22 cellular contexts compared by ENCODE assay signal in genomic region chr13:90933097-90933826, GRCh38.
A peak's percentile ranks its signal among the peaks of the same experiment; 100 is the strongest.
DNase-seq lines count a peak whose midpoint lies in the region; TF ChIP-seq lines count a peak whose summit lies in the region.
"Had no signal": no experiment of that assay in that cellular context is flagged by ENCODE, and none has a peak within 500 bp of the region (broad histone marks: within the 10 kb centered on the region; RNA-seq: fewer than 3 reads in every experiment).

No MANE protein-coding gene starts in this region.

- H3K36me3 ChIP-seq in MM.1S (replicated peaks; ENCODE audit: insufficient read depth, low read length), result no peaks in the 10 kb centered on the region
- H3K36me3 ChIP-seq: MG63 had no signal

- H3K79me2 ChIP-seq in MM.1S (ENCODE audit: low read length), result no peaks in the 10 kb centered on the region

- no peaks in the 10 kb centered on the region for H3K27me3 ChIP-seq in MM.1S (replicated peaks; ENCODE audit: insufficient read depth, low read length)
- H3K27me3 ChIP-seq: MG63 had no signal

- no peak overlapping the region for H3K4me2 ChIP-seq in MM.1S (ENCODE audit: low read depth, low read length)

- H3F3A ChIP-seq in MM.1S (ENCODE audit: insufficient read depth, low read length), result no peaks in the 10 kb centered on the region

- H4K20me1 ChIP-seq in MM.1S (ENCODE audit: insufficient read depth, low read length), result no peaks in the 10 kb centered on the region

- no peaks in the 10 kb centered on the region for H3K9me3 ChIP-seq in MM.1S (replicated peaks; ENCODE audit: insufficient read depth, low read length)
- H3K9me3 ChIP-seq: MG63 had no signal

- TF ChIP-seq CTCF in MM.1S (IDR thresholded peaks at IDR 0.05; ENCODE audit: low read length), result no peak

- H3K4me1 ChIP-seq in MM.1S (ENCODE audit: low read length), result no peaks in the 10 kb centered on the region

- DNase-seq in DMS53 (lab: John Stamatoyannopoulos, UW), result peak; percentile 6
- DNase-seq in DMS53 treated with DMSO at 0.1 percent for 48 hours (lab: John Stamatoyannopoulos, UW; ENCODE audit: unreplicated experiment), result no peak
- peak; percentile 21 for DNase-seq in RKO (ENCODE audit: low spot score)
- no peak for DNase-seq in epithelial cell of prostate (ENCODE audit: low read depth, low spot score)
- DNase-seq in MM.1S, result no peak
- no peak for DNase-seq in NCI-H1417 (lab: John Stamatoyannopoulos, UW)
- no peak for DNase-seq in NCI-H2196 treated with DMSO at 0.1 percent for 48 hours (lab: John Stamatoyannopoulos, UW; ENCODE audit: unreplicated experiment)
- no peak for DNase-seq in NCI-H2171 (lab: John Stamatoyannopoulos, UW)
- DNase-seq: CD4-positive, alpha-beta T cell; DMS79; H7; HFFc6; IMR-90; Karpas-422; MG63; NCI-H1092 treated with DMSO at 0.1 percent for 48 hours; NCI-H2081; NCI-H2227 treated with DMSO at 0.1 percent for 48 hours; NCI-H524; NCI-H82; T-helper 17 cell had no signal

- H3K9ac ChIP-seq in MM.1S (ENCODE audit: low read length), result no peak overlapping the region

- no peak overlapping the region for H2AFZ ChIP-seq in MM.1S (ENCODE audit: low read length)

- H3K27ac ChIP-seq in epithelial cell of prostate (peak overlapping the region; percentile 50), MM.1S (ENCODE audit: low read length) (no peak overlapping the region)
- H3K27ac ChIP-seq: 22Rv1 had no signal

- H3K9me2 ChIP-seq in MM.1S (replicated peaks; ENCODE audit: insufficient read depth, low read length), result no peaks in the 10 kb centered on the region

- no peak overlapping the region for H3K4me3 ChIP-seq in MM.1S (ENCODE audit: low read length)
- H3K4me3 ChIP-seq: MG63 had no signal

Comparison
In these comparisons a context has a peak if more than half of its experiments do, and no peak if none do; other contexts are left out.
1. DNase-seq: peak in DMS53 (single experiment) and RKO (single experiment); none in DMS53 treated with DMSO at 0.1 percent for 48 hours (single experiment), epithelial cell of prostate (single experiment), MM.1S (single experiment), NCI-H1417 (0 of 3), NCI-H2196 treated with DMSO at 0.1 percent for 48 hours (single experiment) and NCI-H2171 (single experiment).